In the genomic region with DNA sequence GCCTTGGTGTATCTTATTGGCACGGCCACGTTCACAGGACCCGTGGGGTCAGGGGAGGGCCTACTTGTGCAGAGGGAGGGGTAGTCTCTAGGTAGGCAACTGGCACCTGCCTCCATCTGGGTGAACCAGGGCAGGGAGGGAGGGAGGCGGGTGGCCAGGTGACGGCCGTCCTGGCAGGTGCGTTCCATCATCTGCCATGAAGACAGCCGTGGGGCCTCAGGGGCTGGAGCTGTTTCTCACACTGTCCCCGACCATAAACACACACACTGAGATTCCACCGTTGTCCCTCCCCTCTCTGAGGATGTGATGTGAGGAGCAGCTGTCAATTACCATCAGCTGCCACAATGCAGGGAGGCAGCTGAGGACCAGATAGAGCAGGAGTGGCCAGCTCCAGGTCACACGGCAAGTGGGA, we compare ENCODE assay signal across 10 cellular contexts. TPM values are rescaled to one million over a fixed set of nuclear protein-coding genes. Genes with fewer than 3 reads are reported as not detected.
A peak's percentile ranks its signal among the peaks of the same experiment; 100 is the strongest.
DNase-seq lines count a peak whose midpoint lies in the region; ATAC-seq, FAIRE-seq and TF ChIP-seq lines count a peak whose summit lies in the region.
"Had no signal": no experiment of that assay in that cellular context is flagged by ENCODE, and none has a peak within 500 bp of the region (broad histone marks: within the 10 kb centered on the region; RNA-seq: fewer than 3 reads in every experiment).

No MANE protein-coding gene starts in this region.

- H3K4me1 ChIP-seq in kidney (ENCODE audit: control insufficient read depth in 1 of 2, insufficient read depth in 1 of 2, low read depth in 1 of 2, low read length in 2 of 2) (peaks cover 71 to 85% of the 10 kb centered on the region in 2 donors), spleen (peaks cover 31 to 100% (median 87%) of the 10 kb centered on the region in 6 donors)

- WGBS in spleen, 5 donors = 41 to 67% (median 55%) methylated on average over 8 to 11 of the region's 11 CpGs

- no peak for TF ChIP-seq RAD21 in Ishikawa (IDR thresholded peaks at IDR 0.05; ENCODE audit: low read depth)

- no peak for TF ChIP-seq EP300 in Ishikawa (IDR thresholded peaks at IDR 0.05; ENCODE audit: borderline replicate concordance)

- DNase-seq in RPMI8226 = peak; percentile 46
- no peak for DNase-seq in kidney
- peak; percentile 73 for DNase-seq in spleen
- no peak for DNase-seq in HPDE6-E6E7 (ENCODE audit: extremely low spot score)
- DNase-seq in NCI-H2107 treated with DMSO at 0.1 percent for 48 hours (lab: John Stamatoyannopoulos, UW; ENCODE audit: unreplicated experiment) = no peak
- no peak for DNase-seq in NCI-H524 (lab: John Stamatoyannopoulos, UW)
- DNase-seq: NCI-H1436 had no signal

- no peak for FAIRE-seq in kidney (lab: Jason Lieb, UNC)
- FAIRE-seq: G401.6 had no signal

- H3K27ac ChIP-seq in kidney (ENCODE audit: low read depth in 2 of 2, low read length in 2 of 2) = peak overlapping the region; percentile 88 to 90
- H3K27ac ChIP-seq in spleen = peak overlapping the region in 5 of 8 donors; percentile 58 to 69 (median 61)

- H3K9me3 ChIP-seq in kidney (ENCODE audit: control insufficient read depth in 1 of 2, low read length in 2 of 2) (no peaks in the 10 kb centered on the region), spleen (no peaks in the 10 kb centered on the region)

- intact Hi-C loops in kidney (cut with DNase I) (no loop called here), spleen (cut with DNase I; ENCODE audit: low total_unique reads) (no loop called here)

- H3K9ac ChIP-seq in kidney (ENCODE audit: low read length in 2 of 2) = peak overlapping the region; percentile 38 to 67

- TF ChIP-seq CTCF in kidney (IDR thresholded peaks at IDR 0.05; ENCODE audit: borderline replicate concordance, extremely low read depth, insufficient read depth) (no peak), spleen (IDR thresholded peaks at IDR 0.05 in 8 of 11, conservative IDR thresholded peaks at IDR 0.05 in 3 of 11) (no peak)

- no peak for TF ChIP-seq POLR2A in spleen (IDR thresholded peaks at IDR 0.05)

- H3K36me3 ChIP-seq in kidney (ENCODE audit: control insufficient read depth in 1 of 2, insufficient read depth in 2 of 2, low read length in 2 of 2) (no peaks in the 10 kb centered on the region), spleen (no peaks in the 10 kb centered on the region)

- H3K4me3 ChIP-seq in kidney (ENCODE audit: low read length in 2 of 2) = no peak overlapping the region
- H3K4me3 ChIP-seq in spleen = no peak overlapping the region

- no peak for ATAC-seq in GM18873 (IDR thresholded peaks at IDR 0.05; ENCODE audit: low FRiP score, unreplicated experiment)

- peaks cover 0 to 25% (median 0%) of the 10 kb centered on the region in 7 donors for H3K27me3 ChIP-seq in spleen (replicated peaks in 1 of 7)

TF ChIP-seq in Ishikawa, 13 proteins besides CTCF, POLR2A, EP300 and RAD21:
- TF ChIP-seq TAF1 (IDR thresholded peaks at IDR 0.05; ENCODE audit: low read depth) (no peak), TEAD4 (IDR thresholded peaks at IDR 0.05) (no peak), ZBTB7A (IDR thresholded peaks at IDR 0.05; ENCODE audit: low read depth) (no peak), EGR1 (IDR thresholded peaks at IDR 0.05) (no peak), CREB1 (IDR thresholded peaks at IDR 0.05; ENCODE audit: low read depth) (no peak), NFIC (IDR thresholded peaks at IDR 0.05) (no peak)
- TF ChIP-seq, protein P1, sequence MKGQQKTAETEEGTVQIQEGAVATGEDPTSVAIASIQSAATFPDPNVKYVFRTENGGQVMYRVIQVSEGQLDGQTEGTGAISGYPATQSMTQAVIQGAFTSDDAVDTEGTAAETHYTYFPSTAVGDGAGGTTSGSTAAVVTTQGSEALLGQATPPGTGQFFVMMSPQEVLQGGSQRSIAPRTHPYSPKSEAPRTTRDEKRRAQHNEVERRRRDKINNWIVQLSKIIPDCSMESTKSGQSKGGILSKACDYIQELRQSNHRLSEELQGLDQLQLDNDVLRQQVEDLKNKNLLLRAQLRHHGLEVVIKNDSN (IDR thresholded peaks at IDR 0.05) = no peak
- TF ChIP-seq, protein P2, sequence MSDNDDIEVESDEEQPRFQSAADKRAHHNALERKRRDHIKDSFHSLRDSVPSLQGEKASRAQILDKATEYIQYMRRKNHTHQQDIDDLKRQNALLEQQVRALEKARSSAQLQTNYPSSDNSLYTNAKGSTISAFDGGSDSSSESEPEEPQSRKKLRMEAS (IDR thresholded peaks at IDR 0.05) = 0 out of 2 replicates have a peak, but pooled peaks have one; percentile 33
TF ChIP-seq in Ishikawa: peak in this region for 1.

RNA-seq across cellular contexts. Expression of a gene that starts 32.8 kb away (rescaled TPM):
- 97.6 TPM for total RNA-seq in kidney
- 14.2 TPM for polyA plus RNA-seq in kidney (ENCODE audit: insufficient read depth, low read depth, low replicate concordance)
- total RNA-seq in spleen = 100 to 1,000 TPM; 117 to 210 (median 129) TPM
- 10 to 100 TPM; 10.7 to 29.7 (median 11.8) TPM for polyA plus RNA-seq in spleen

Comparison
In these comparisons a context has a peak if more than half of its experiments do, and no peak if none do; other contexts are left out.
1. DNase-seq: peak in RPMI8226 (single experiment) and spleen (single experiment); none in kidney (single experiment), HPDE6-E6E7 (single experiment), NCI-H2107 treated with DMSO at 0.1 percent for 48 hours (single experiment) and NCI-H524 (0 of 2).